9 cellular contexts compared by ENCODE assay signal in the genomic region with DNA sequence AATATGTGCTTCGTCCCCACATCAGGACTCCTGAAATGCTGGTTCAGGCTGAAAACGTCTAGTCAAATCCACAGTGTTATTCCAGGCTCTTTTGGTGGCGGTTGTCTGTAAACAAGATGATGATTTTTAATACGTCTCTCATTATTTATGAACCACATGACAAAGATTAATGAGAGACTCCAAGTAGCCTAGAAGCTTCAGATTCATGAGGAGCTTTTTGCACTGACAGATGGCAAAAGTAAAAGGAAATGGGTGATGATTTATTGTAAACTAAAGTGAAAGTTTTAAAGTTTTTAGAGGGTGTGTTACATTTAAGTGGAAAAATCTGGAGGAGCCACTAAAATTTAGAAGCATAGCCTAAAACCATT.
DNase-seq lines count a peak whose midpoint lies in the region; ATAC-seq and TF ChIP-seq lines count a peak whose summit lies in the region.
"Had no signal": no experiment of that assay in that cellular context is flagged by ENCODE, and none has a peak within 500 bp of the region (broad histone marks: within the 10 kb centered on the region; RNA-seq: fewer than 3 reads in every experiment).

No MANE protein-coding gene starts in this region.

- no peak for ATAC-seq in stimulated activated naive B cell treated with anti-CD40 and anti-IgM and Interleukin-4, amounts not matched to agents 10 μg/mL and 1 μg/mL and 100 μg/mL, for 72 hours (replicated peaks)
- ATAC-seq in HG02884 (IDR thresholded peaks at IDR 0.05; ENCODE audit: unreplicated experiment), result no peak

- no peak overlapping the region for H3K4me3 ChIP-seq in iPS-18a (ENCODE audit: low read length)

- no peaks in the 10 kb centered on the region for H3K27me3 ChIP-seq in iPS-18a (ENCODE audit: control insufficient read depth, insufficient read depth, low read length)

- POLR2A ChIA-PET in activated CD4-positive, alpha-beta memory T cell treated with anti-CD3 and anti-CD28 coated beads for 36 hours (lab: Charles Lee), result interaction anchor here (0.6 kb wide), 1 partner anchor 748 kb away, joined by 5 read pairs; no protein-coding TSS in a partner anchor

- H3K4me1 ChIP-seq in iPS-18a (ENCODE audit: control insufficient read depth, low read depth, low read length), result peaks cover 40% of the 10 kb centered on the region

- no peaks in the 10 kb centered on the region for H3K36me3 ChIP-seq in iPS-18a (ENCODE audit: control insufficient read depth, low read depth, low read length)

- peak overlapping the region; percentile 91 for H3K27ac Mint-ChIP-seq in activated CD4-positive, alpha-beta memory T cell treated with anti-CD3 and anti-CD28 coated beads for 36 hours
- H3K27ac Mint-ChIP-seq in stimulated activated naive B cell treated with anti-CD40 and anti-IgM and Interleukin-4, amounts not matched to agents 10 μg/mL and 1 μg/mL and 100 μg/mL, for 72 hours, result peak overlapping the region; percentile 96

- no peaks in the 10 kb centered on the region for H3K9me3 ChIP-seq in iPS-18a (ENCODE audit: control insufficient read depth, low read depth, low read length)

- peaks cover 62% of the 10 kb centered on the region for H3K4me1 Mint-ChIP-seq in activated CD4-positive, alpha-beta memory T cell treated with anti-CD3 and anti-CD28 coated beads for 36 hours (ENCODE audit: low read depth)
- peaks cover 19 to 58% of the 10 kb centered on the region in 2 donors for H3K4me1 Mint-ChIP-seq in stimulated activated naive B cell treated with anti-CD40 and anti-IgM and Interleukin-4, amounts not matched to agents 10 μg/mL and 1 μg/mL and 100 μg/mL, for 72 hours

- H3K36me3 Mint-ChIP-seq in activated CD4-positive, alpha-beta memory T cell treated with anti-CD3 and anti-CD28 coated beads for 36 hours, result no peaks in the 10 kb centered on the region
- H3K36me3 Mint-ChIP-seq in stimulated activated naive B cell treated with anti-CD40 and anti-IgM and Interleukin-4, amounts not matched to agents 10 μg/mL and 1 μg/mL and 100 μg/mL, for 72 hours, result peaks cover 15 to 17% of the 10 kb centered on the region in 2 donors

- TF ChIP-seq CTCF in GM10266 (IDR thresholded peaks at IDR 0.05; ENCODE audit: control insufficient read depth, insufficient read depth, low read depth, missing control alignments), result no peak

- H3K9me3 Mint-ChIP-seq in activated CD4-positive, alpha-beta memory T cell treated with anti-CD3 and anti-CD28 coated beads for 36 hours, result no peaks in the 10 kb centered on the region
- peaks cover 0 to 4% of the 10 kb centered on the region in 2 donors for H3K9me3 Mint-ChIP-seq in stimulated activated naive B cell treated with anti-CD40 and anti-IgM and Interleukin-4, amounts not matched to agents 10 μg/mL and 1 μg/mL and 100 μg/mL, for 72 hours

- no peaks in the 10 kb centered on the region for H3K27me3 Mint-ChIP-seq in activated CD4-positive, alpha-beta memory T cell treated with anti-CD3 and anti-CD28 coated beads for 36 hours
- no peaks in the 10 kb centered on the region for H3K27me3 Mint-ChIP-seq in stimulated activated naive B cell treated with anti-CD40 and anti-IgM and Interleukin-4, amounts not matched to agents 10 μg/mL and 1 μg/mL and 100 μg/mL, for 72 hours

- H3K4me3 Mint-ChIP-seq in activated CD4-positive, alpha-beta memory T cell treated with anti-CD3 and anti-CD28 coated beads for 36 hours, result peak overlapping the region; percentile 79
- H3K4me3 Mint-ChIP-seq in stimulated activated naive B cell treated with anti-CD40 and anti-IgM and Interleukin-4, amounts not matched to agents 10 μg/mL and 1 μg/mL and 100 μg/mL, for 72 hours, result peak overlapping the region; percentile 86 to 87

- H3K27ac ChIP-seq in iPS-18a (ENCODE audit: low read length), result peak overlapping the region; percentile 89

- intact Hi-C loops in activated CD4-positive, alpha-beta memory T cell treated with anti-CD3 and anti-CD28 coated beads for 36 hours (cut with micrococcal nuclease), result loop anchor here (1.0 to 5.0 kb wide), 3 partner anchors 25 to 362 kb away; no protein-coding TSS in a partner anchor

- CTCF ChIA-PET in activated CD4-positive, alpha-beta memory T cell treated with anti-CD3 and anti-CD28 coated beads for 36 hours (lab: Charles Lee), result interaction anchor here (1.1 to 1.6 kb wide), 5 partner anchors 8 to 179 kb away, joined by 3 to 6 read pairs (median 3); no protein-coding TSS in a partner anchor

- H3K9ac ChIP-seq in iPS-18a (ENCODE audit: low read length), result peak overlapping the region; percentile 65

- DNase-seq in DMS53 (lab: John Stamatoyannopoulos, UW), result peak; percentile 37
- DNase-seq in DMS53 treated with DMSO at 0.1 percent for 48 hours (lab: John Stamatoyannopoulos, UW; ENCODE audit: unreplicated experiment), result no peak
- no peak for DNase-seq in activated CD4-positive, alpha-beta memory T cell treated with anti-CD3 and anti-CD28 coated beads for 36 hours
- no peak for DNase-seq in stimulated activated naive B cell treated with anti-CD40 and anti-IgM and Interleukin-4, amounts not matched to agents 10 μg/mL and 1 μg/mL and 100 μg/mL, for 72 hours
- DNase-seq in GM10266 (ENCODE audit: extremely low spot score), result no peak
- no peak for DNase-seq in OCI-M1 (lab: John Stamatoyannopoulos, UW)
- DNase-seq: 8988T had no signal
